ENCODE assay signal across 1 cellular context in the genomic region with DNA sequence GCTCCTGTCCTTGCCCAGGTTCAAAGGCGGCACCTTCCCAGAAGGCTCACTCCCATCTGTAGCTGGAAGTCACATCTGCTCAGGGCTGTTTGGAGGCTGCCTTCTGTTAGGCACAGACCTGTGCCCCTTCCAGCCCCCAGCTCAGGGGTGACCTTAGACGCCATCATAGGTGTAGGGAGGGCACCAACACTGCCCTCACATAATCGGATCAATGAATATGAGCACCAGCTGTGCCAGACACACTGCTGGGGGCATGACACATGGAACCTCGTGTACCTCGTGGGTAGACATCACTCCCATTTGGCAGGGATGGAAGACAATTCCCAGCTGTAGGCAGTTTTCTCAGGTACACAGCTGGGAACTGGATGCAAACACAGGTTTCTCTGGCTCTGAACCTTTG.
TF ChIP-seq lines count a peak whose summit lies in the region.

No MANE protein-coding gene starts in this region.

TF ChIP-seq in IMR-90, 13 proteins besides CTCF, POLR2A, EP300 and RAD21 (continued from another document):
- TF ChIP-seq, protein P1, sequence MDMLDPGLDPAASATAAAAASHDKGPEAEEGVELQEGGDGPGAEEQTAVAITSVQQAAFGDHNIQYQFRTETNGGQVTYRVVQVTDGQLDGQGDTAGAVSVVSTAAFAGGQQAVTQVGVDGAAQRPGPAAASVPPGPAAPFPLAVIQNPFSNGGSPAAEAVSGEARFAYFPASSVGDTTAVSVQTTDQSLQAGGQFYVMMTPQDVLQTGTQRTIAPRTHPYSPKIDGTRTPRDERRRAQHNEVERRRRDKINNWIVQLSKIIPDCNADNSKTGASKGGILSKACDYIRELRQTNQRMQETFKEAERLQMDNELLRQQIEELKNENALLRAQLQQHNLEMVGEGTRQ (IDR thresholded peaks at IDR 0.05; ENCODE audit: low read depth, low read length), result no peak
- TF ChIP-seq BHLHE40 (IDR thresholded peaks at IDR 0.05; ENCODE audit: low read depth, low read length) (no peak), NFE2L2 (IDR thresholded peaks at IDR 0.05; ENCODE audit: low read depth, low read length) (no peak), FOS (IDR thresholded peaks at IDR 0.05; ENCODE audit: low read depth, low read length) (no peak), MAFK (IDR thresholded peaks at IDR 0.05; ENCODE audit: low read depth, low read length) (no peak), CEBPB (IDR thresholded peaks at IDR 0.05; ENCODE audit: low read depth, low read length) (no peak), MXI1 (IDR thresholded peaks at IDR 0.05; ENCODE audit: borderline replicate concordance, low read depth, low read length) (no peak), CHD1 (IDR thresholded peaks at IDR 0.05; ENCODE audit: low read depth, low read length) (no peak)
